In the genomic region with DNA sequence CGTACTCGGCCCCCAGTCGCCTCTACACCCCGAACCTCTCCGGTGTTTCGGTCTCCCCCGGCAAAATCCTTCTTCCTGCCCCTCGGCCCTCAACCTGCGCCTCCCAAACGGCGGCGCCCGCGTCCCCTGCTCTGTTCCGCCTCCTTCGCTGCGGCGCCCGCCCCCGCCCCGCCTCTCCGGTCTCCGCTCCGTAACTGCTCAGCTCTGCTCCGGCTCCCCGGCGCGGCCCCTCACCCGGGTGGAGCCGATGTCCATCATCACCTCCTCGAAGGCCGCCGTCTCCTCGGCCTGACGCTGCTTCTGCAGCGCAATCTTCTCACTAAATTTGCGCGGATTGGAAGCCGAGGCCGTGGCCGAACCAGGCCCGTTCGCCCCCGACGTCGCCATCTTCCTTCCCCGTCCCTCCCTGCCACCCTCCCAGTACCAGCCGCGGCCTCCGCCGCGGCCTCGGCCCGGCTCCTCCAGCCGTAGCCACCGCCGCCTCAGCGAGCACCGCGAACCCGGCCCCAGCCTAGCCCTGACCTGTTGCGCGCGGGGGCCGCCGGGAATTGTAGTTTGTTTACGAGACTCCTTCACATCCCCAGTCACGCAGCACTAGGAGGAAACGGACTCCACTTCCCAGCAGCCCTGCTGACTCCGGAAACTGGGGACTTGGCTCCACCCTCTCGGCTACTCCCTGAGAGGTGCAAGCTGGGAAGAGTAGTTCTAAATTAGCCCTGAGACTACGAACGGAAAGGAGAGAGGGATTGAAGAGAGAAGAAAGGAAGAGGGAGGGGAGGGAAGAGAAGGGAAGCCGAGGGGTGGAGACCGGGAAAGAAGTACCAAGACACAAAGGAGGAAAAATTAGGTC, we compare ENCODE assay signal across 1 cellular context.
TF ChIP-seq lines count a peak whose summit lies in the region.

A gene with protein sequence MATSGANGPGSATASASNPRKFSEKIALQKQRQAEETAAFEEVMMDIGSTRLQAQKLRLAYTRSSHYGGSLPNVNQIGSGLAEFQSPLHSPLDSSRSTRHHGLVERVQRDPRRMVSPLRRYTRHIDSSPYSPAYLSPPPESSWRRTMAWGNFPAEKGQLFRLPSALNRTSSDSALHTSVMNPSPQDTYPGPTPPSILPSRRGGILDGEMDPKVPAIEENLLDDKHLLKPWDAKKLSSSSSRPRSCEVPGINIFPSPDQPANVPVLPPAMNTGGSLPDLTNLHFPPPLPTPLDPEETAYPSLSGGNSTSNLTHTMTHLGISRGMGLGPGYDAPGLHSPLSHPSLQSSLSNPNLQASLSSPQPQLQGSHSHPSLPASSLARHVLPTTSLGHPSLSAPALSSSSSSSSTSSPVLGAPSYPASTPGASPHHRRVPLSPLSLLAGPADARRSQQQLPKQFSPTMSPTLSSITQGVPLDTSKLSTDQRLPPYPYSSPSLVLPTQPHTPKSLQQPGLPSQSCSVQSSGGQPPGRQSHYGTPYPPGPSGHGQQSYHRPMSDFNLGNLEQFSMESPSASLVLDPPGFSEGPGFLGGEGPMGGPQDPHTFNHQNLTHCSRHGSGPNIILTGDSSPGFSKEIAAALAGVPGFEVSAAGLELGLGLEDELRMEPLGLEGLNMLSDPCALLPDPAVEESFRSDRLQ (minus strand): TSS at position 502 of the 850 bp plus-strand sequence. CDS start 115 bp downstream, at position 387.

TF ChIP-seq in HepG2, 621 proteins besides CTCF, POLR2A, EP300 and RAD21 (continued from another document and continues in another):
- TF ChIP-seq ZNF609 (CRISPR knock-in tag; IDR thresholded peaks at IDR 0.05; ENCODE audit: borderline replicate concordance) (0 out of 2 replicates have a peak, but pooled peaks have one; percentile 29), ZNF160 (CRISPR knock-in tag; IDR thresholded peaks at IDR 0.05) (no peak), PHF20 (CRISPR knock-in tag; IDR thresholded peaks at IDR 0.05) (peak; percentile 57), ZNF607 (CRISPR knock-in tag; IDR thresholded peaks at IDR 0.05; ENCODE audit: borderline replicate concordance) (no peak; the same call in none of the 2 replicates), ZNF484 (CRISPR knock-in tag; IDR thresholded peaks at IDR 0.05; ENCODE audit: borderline replicate concordance, low read depth) (no peak), ZNF816 (CRISPR knock-in tag; IDR thresholded peaks at IDR 0.05; ENCODE audit: borderline replicate concordance) (peak; percentile 87), ERF (CRISPR knock-in tag; IDR thresholded peaks at IDR 0.05) (peak; percentile 75; the same call in 1 of the 2 replicates), FOXA3 (CRISPR knock-in tag; IDR thresholded peaks at IDR 0.05) (peak; percentile 56), ZNF337 (CRISPR knock-in tag; IDR thresholded peaks at IDR 0.05; ENCODE audit: borderline replicate concordance, low read depth) (no peak), KLF13 (CRISPR knock-in tag; IDR thresholded peaks at IDR 0.05) (no peak), STAT6 (CRISPR knock-in tag; IDR thresholded peaks at IDR 0.05; ENCODE audit: borderline replicate concordance) (no peak), ZSCAN31 (CRISPR knock-in tag; IDR thresholded peaks at IDR 0.05; ENCODE audit: low read depth) (peak; percentile 62; the same call in 1 of the 2 replicates), JUNB (CRISPR knock-in tag; IDR thresholded peaks at IDR 0.05; ENCODE audit: borderline replicate concordance) (no peak), ZNF33A (CRISPR knock-in tag; IDR thresholded peaks at IDR 0.05; ENCODE audit: borderline replicate concordance) (no peak), HOXA9 (CRISPR knock-in tag; IDR thresholded peaks at IDR 0.05; ENCODE audit: borderline replicate concordance) (no peak), ZKSCAN5 (CRISPR knock-in tag; IDR thresholded peaks at IDR 0.05) (no peak), AHR (CRISPR knock-in tag; IDR thresholded peaks at IDR 0.05) (no peak), KLF15 (CRISPR knock-in tag; IDR thresholded peaks at IDR 0.05; ENCODE audit: borderline replicate concordance) (no peak), RBM22 (optimal IDR thresholded peaks at IDR 0.05; ENCODE audit: low read length) (peak; percentile 66), ESRRA (CRISPR knock-in tag; IDR thresholded peaks at IDR 0.05; ENCODE audit: low read depth) (no peak)
- TF ChIP-seq, protein P1, sequence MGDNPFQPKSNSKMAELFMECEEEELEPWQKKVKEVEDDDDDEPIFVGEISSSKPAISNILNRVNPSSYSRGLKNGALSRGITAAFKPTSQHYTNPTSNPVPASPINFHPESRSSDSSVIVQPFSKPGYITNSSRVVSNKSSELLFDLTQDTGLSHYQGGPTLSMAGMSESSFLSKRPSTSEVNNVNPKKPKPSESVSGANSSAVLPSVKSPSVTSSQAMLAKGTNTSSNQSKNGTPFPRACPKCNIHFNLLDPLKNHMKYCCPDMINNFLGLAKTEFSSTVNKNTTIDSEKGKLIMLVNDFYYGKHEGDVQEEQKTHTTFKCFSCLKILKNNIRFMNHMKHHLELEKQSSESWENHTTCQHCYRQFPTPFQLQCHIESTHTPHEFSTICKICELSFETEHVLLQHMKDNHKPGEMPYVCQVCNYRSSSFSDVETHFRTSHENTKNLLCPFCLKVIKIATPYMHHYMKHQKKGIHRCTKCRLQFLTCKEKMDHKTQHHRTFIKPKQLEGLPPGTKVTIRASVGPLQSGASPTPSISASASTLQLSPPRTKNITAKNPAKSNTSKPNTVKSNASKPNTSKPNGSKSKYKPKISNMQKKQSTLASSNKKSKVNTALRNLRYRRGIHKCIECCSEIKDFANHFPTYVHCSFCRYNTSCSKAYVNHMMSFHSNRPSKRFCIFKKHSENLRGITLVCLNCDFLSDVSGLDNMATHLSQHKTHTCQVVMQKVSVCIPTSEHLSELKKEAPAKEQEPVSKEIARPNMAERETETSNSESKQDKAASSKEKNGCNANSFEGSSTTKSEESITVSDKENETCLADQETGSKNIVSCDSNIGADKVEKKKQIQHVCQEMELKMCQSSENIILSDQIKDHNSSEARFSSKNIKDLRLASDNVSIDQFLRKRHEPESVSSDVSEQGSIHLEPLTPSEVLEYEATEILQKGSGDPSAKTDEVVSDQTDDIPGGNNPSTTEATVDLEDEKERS (CRISPR knock-in tag; IDR thresholded peaks at IDR 0.05) = no peak
- TF ChIP-seq, protein P2, sequence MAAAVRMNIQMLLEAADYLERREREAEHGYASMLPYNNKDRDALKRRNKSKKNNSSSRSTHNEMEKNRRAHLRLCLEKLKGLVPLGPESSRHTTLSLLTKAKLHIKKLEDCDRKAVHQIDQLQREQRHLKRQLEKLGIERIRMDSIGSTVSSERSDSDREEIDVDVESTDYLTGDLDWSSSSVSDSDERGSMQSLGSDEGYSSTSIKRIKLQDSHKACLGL (CRISPR knock-in tag; IDR thresholded peaks at IDR 0.05) = no peak
- TF ChIP-seq, protein P3, sequence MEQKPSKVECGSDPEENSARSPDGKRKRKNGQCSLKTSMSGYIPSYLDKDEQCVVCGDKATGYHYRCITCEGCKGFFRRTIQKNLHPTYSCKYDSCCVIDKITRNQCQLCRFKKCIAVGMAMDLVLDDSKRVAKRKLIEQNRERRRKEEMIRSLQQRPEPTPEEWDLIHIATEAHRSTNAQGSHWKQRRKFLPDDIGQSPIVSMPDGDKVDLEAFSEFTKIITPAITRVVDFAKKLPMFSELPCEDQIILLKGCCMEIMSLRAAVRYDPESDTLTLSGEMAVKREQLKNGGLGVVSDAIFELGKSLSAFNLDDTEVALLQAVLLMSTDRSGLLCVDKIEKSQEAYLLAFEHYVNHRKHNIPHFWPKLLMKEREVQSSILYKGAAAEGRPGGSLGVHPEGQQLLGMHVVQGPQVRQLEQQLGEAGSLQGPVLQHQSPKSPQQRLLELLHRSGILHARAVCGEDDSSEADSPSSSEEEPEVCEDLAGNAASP (CRISPR knock-in tag; IDR thresholded peaks at IDR 0.05; ENCODE audit: borderline replicate concordance) = no peak
- TF ChIP-seq, protein P4, sequence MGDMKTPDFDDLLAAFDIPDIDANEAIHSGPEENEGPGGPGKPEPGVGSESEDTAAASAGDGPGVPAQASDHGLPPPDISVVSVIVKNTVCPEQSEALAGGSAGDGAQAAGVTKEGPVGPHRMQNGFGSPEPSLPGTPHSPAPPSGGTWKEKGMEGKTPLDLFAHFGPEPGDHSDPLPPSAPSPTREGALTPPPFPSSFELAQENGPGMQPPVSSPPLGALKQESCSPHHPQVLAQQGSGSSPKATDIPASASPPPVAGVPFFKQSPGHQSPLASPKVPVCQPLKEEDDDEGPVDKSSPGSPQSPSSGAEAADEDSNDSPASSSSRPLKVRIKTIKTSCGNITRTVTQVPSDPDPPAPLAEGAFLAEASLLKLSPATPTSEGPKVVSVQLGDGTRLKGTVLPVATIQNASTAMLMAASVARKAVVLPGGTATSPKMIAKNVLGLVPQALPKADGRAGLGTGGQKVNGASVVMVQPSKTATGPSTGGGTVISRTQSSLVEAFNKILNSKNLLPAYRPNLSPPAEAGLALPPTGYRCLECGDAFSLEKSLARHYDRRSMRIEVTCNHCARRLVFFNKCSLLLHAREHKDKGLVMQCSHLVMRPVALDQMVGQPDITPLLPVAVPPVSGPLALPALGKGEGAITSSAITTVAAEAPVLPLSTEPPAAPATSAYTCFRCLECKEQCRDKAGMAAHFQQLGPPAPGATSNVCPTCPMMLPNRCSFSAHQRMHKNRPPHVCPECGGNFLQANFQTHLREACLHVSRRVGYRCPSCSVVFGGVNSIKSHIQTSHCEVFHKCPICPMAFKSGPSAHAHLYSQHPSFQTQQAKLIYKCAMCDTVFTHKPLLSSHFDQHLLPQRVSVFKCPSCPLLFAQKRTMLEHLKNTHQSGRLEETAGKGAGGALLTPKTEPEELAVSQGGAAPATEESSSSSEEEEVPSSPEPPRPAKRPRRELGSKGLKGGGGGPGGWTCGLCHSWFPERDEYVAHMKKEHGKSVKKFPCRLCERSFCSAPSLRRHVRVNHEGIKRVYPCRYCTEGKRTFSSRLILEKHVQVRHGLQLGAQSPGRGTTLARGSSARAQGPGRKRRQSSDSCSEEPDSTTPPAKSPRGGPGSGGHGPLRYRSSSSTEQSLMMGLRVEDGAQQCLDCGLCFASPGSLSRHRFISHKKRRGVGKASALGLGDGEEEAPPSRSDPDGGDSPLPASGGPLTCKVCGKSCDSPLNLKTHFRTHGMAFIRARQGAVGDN (CRISPR knock-in tag; IDR thresholded peaks at IDR 0.05) = peak; percentile 81
- TF ChIP-seq, protein P5, sequence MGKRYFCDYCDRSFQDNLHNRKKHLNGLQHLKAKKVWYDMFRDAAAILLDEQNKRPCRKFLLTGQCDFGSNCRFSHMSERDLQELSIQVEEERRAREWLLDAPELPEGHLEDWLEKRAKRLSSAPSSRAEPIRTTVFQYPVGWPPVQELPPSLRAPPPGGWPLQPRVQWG (CRISPR knock-in tag; IDR thresholded peaks at IDR 0.05; ENCODE audit: borderline replicate concordance, low read depth) = no peak
